Comparison of ENCODE assay signal across 14 cellular contexts in genomic region chr13:112802808-112803207, GRCh38.
DNase-seq lines count a peak whose midpoint lies in the region; ATAC-seq and TF ChIP-seq lines count a peak whose summit lies in the region.
"Had no signal": no experiment of that assay in that cellular context is flagged by ENCODE, and none has a peak within 500 bp of the region (broad histone marks: within the 10 kb centered on the region; RNA-seq: fewer than 3 reads in every experiment).

No MANE protein-coding gene starts in this region.

- no peak overlapping the region for H3K4me3 ChIP-seq in GM23338
- H3K4me3 ChIP-seq in stomach: no peak overlapping the region

- H3K27me3 ChIP-seq in GM23338 (ENCODE audit: insufficient read depth) (no peaks in the 10 kb centered on the region), stomach (no peaks in the 10 kb centered on the region)

- no peaks in the 10 kb centered on the region; the same call in 1 of the 2 replicates for H4K20me1 ChIP-seq in GM23338 (replicated peaks; ENCODE audit: insufficient read depth)

- H3K4me2 ChIP-seq in GM23338: no peak overlapping the region

- intact Hi-C loops in stomach (cut with DNase I; ENCODE audit: low total_unique reads): no loop called here

- no peak for TF ChIP-seq POLR2A in stomach (IDR thresholded peaks at IDR 0.05)

- H3K4me1 Mint-ChIP-seq in GM23338: peaks cover 26% of the 10 kb centered on the region

- H3K27ac Mint-ChIP-seq in GM23338: no peak overlapping the region
- H3K27ac Mint-ChIP-seq: CD4-positive, alpha-beta T cell had no signal

- H3K9me2 ChIP-seq in GM23338 (ENCODE audit: insufficient read depth): no peaks in the 10 kb centered on the region; the same call in 1 of the 2 replicates

- peak; percentile 10 for DNase-seq in epidermal melanocyte (ENCODE audit: insufficient read length, low spot score)
- no peak for DNase-seq in GM23338 (ENCODE audit: low spot score)
- DNase-seq in stomach: no peak
- DNase-seq in SIG-M5 treated with dmso at 0.1 percent for 504 hours (lab: John Stamatoyannopoulos, UW; ENCODE audit: unreplicated experiment): no peak
- DNase-seq: CD4-positive, alpha-beta T cell; NCI-H524 treated with DMSO at 0.1 percent for 48 hours; occipital lobe; stimulated activated CD4-positive, alpha-beta T cell treated with anti-CD3 and anti-CD28 coated beads, Interleukin-15, amount 100 ng/mL, for 24 hours; stimulated activated naive CD4-positive, alpha-beta T cell; WERI-Rb-1 had no signal

- H3K4me1 ChIP-seq in GM23338 (ENCODE audit: insufficient read depth): peaks cover 6% of the 10 kb centered on the region
- no peaks in the 10 kb centered on the region for H3K4me1 ChIP-seq in stomach

- TF ChIP-seq EP300 in stomach (IDR thresholded peaks at IDR 0.05): no peak

- 71 to 95% (median 92%) methylated on average over 2 of the region's 2 CpGs for WGBS in stomach, 5 donors

- no peaks in the 10 kb centered on the region for H3K9me3 ChIP-seq in stomach

- no peaks in the 10 kb centered on the region for H3K79me2 ChIP-seq in GM23338 (replicated peaks; ENCODE audit: insufficient read depth)

- TF ChIP-seq CTCF in GM23338 (conservative IDR thresholded peaks at IDR 0.05; ENCODE audit: low read depth in 2 of 2): no peak
- no peak for TF ChIP-seq CTCF in stomach (IDR thresholded peaks at IDR 0.05)

- no peak overlapping the region for H3K27ac ChIP-seq in GM23338 (ENCODE audit: low read depth)
- H3K27ac ChIP-seq in stomach: no peak overlapping the region
- H3K27ac ChIP-seq: WERI-Rb-1 had no signal

- ATAC-seq in GM18517 (IDR thresholded peaks at IDR 0.05; ENCODE audit: unreplicated experiment) (peak; percentile 40), GM21526 (IDR thresholded peaks at IDR 0.05; ENCODE audit: low FRiP score, unreplicated experiment) (peak; percentile 45), HG03103 (IDR thresholded peaks at IDR 0.05; ENCODE audit: low read depth, unreplicated experiment) (peak; percentile 38), HG02938 (IDR thresholded peaks at IDR 0.05; ENCODE audit: unreplicated experiment) (no peak), GM23338 (no peak)

- no peaks in the 10 kb centered on the region; the same call in 1 of the 2 replicates for H3F3A ChIP-seq in GM23338 (replicated peaks; ENCODE audit: low read depth)

- no peak overlapping the region for H2AFZ ChIP-seq in GM23338

- H3K36me3 ChIP-seq in GM23338 (ENCODE audit: insufficient read depth): no peaks in the 10 kb centered on the region
- peaks cover 0 to 20% (median 17%) of the 10 kb centered on the region in 4 donors for H3K36me3 ChIP-seq in stomach

- peaks cover 45% of the 10 kb centered on the region for H3K36me3 Mint-ChIP-seq in GM23338 (ENCODE audit: low read depth)

- H3K9me3 Mint-ChIP-seq in GM23338: no peaks in the 10 kb centered on the region; the same call in 1 of the 3 replicates

- H3K27me3 Mint-ChIP-seq in GM23338 (ENCODE audit: insufficient read depth, low read depth, poor library complexity): peaks cover 7% of the 10 kb centered on the region
- H3K27me3 Mint-ChIP-seq: CD4-positive, alpha-beta T cell had no signal

- no peak overlapping the region for H3K4me3 Mint-ChIP-seq in GM23338
- H3K4me3 Mint-ChIP-seq: CD4-positive, alpha-beta T cell had no signal

TF ChIP-seq in GM23338, 12 proteins besides CTCF, POLR2A, EP300 and RAD21:
- TF ChIP-seq CREB1 (CRISPR knock-in tag; IDR thresholded peaks at IDR 0.05; ENCODE audit: low read depth) (no peak), ZNF462 (CRISPR knock-in tag; IDR thresholded peaks at IDR 0.05) (no peak), POLR2AphosphoS5 (IDR thresholded peaks at IDR 0.05; ENCODE audit: low read depth) (no peak), NANOG (IDR thresholded peaks at IDR 0.05; ENCODE audit: borderline replicate concordance) (no peak), ZNF331 (CRISPR knock-in tag; IDR thresholded peaks at IDR 0.05; ENCODE audit: low read depth) (no peak)
TF ChIP-seq in GM23338: peak in this region for 0.

Comparison
In these comparisons a context has a peak if more than half of its experiments do, and no peak if none do; other contexts are left out.
1. ATAC-seq: peak in GM18517 (single experiment), GM21526 (single experiment) and HG03103 (single experiment); none in HG02938 (single experiment) and GM23338 (single experiment).